Comparison of ENCODE assay signal across 8 cellular contexts in genomic region chr17:75828051-75828400, GRCh38. TPM values are rescaled to one million over a fixed set of nuclear protein-coding genes. Genes with fewer than 3 reads are reported as not detected.
A peak's percentile ranks its signal among the peaks of the same experiment; 100 is the strongest.
DNase-seq lines count a peak whose midpoint lies in the region; ATAC-seq and TF ChIP-seq lines count a peak whose summit lies in the region.

No MANE protein-coding gene starts in this region.

- WGBS in transverse colon (ENCODE audit: low coverage in 1 of 2), 2 donors: 69% methylated on average over 12 of the region's 12 CpGs; no CpG with 5 or more reads in 1 of the 2 donors

- H3K9me3 ChIP-seq in transverse colon: no peaks in the 10 kb centered on the region

- peak overlapping the region; percentile 55 to 86 (median 76) for H3K27ac ChIP-seq in transverse colon

- peak overlapping the region; percentile 18 for H3K4me3 Mint-ChIP-seq in activated naive CD4-positive, alpha-beta T cell treated with anti-CD3 and anti-CD28 coated beads, Interleukin-2, amount 10 ng/mL, durations not matched to agents 7 days and 5 days
- H3K4me3 Mint-ChIP-seq in activated naive CD8-positive, alpha-beta T cell treated with anti-CD3 and anti-CD28 coated beads, Interleukin-2, amount 50 U/mL, for 24 hours: no peak overlapping the region
- peak overlapping the region; percentile 52 for H3K4me3 Mint-ChIP-seq in mesothelial cell of epicardium

- no peaks in the 10 kb centered on the region for H3K27me3 Mint-ChIP-seq in activated naive CD4-positive, alpha-beta T cell treated with anti-CD3 and anti-CD28 coated beads, Interleukin-2, amount 10 ng/mL, durations not matched to agents 7 days and 5 days
- no peaks in the 10 kb centered on the region for H3K27me3 Mint-ChIP-seq in activated naive CD8-positive, alpha-beta T cell treated with anti-CD3 and anti-CD28 coated beads, Interleukin-2, amount 50 U/mL, for 24 hours
- no peaks in the 10 kb centered on the region for H3K27me3 Mint-ChIP-seq in mesothelial cell of epicardium (ENCODE audit: low read depth)

- no peak for TF ChIP-seq EP300 in transverse colon (IDR thresholded peaks at IDR 0.05; ENCODE audit: low read depth)

- peaks cover 0 to 6% (median 0%) of the 10 kb centered on the region in 4 donors for H3K36me3 ChIP-seq in transverse colon

- DNase-seq in activated naive CD4-positive, alpha-beta T cell treated with anti-CD3 and anti-CD28 coated beads, Interleukin-2, amount 10 ng/mL, durations not matched to agents 7 days and 5 days: no peak
- DNase-seq in activated naive CD4-positive, alpha-beta T cell (lab: John Stamatoyannopoulos, UW): no peak
- DNase-seq in activated naive CD8-positive, alpha-beta T cell treated with anti-CD3 and anti-CD28 coated beads, Interleukin-2, amount 50 U/mL, for 24 hours: no peak
- DNase-seq in mesothelial cell of epicardium (ENCODE audit: low spot score in 2 of 2, unreplicated experiment in 2 of 2): no peak
- no peak for DNase-seq in transverse colon
- no peak for DNase-seq in activated effector memory CD4-positive, alpha-beta T cell treated with anti-CD3 and anti-CD28 coated beads, Interleukin-2, amount 50 U/mL, for 16 hours
- no peak for DNase-seq in NCI-H1092 treated with DMSO at 0.1 percent for 48 hours (lab: John Stamatoyannopoulos, UW)

- H3K4me3 ChIP-seq in transverse colon: peak overlapping the region in 1 of 4 donors; percentile 32

- peak overlapping the region; percentile 90 for H3K27ac Mint-ChIP-seq in activated naive CD4-positive, alpha-beta T cell treated with anti-CD3 and anti-CD28 coated beads, Interleukin-2, amount 10 ng/mL, durations not matched to agents 7 days and 5 days
- H3K27ac Mint-ChIP-seq in activated naive CD8-positive, alpha-beta T cell treated with anti-CD3 and anti-CD28 coated beads, Interleukin-2, amount 50 U/mL, for 24 hours: peak overlapping the region; percentile 67
- peak overlapping the region; percentile 69 for H3K27ac Mint-ChIP-seq in mesothelial cell of epicardium

- intact Hi-C loops in transverse colon (cut with DNase I; ENCODE audit: low total_unique reads): loop anchor here (10.0 kb wide), 1 partner anchor 73 kb away; no protein-coding TSS in a partner anchor

- H3K9me3 Mint-ChIP-seq in activated naive CD4-positive, alpha-beta T cell treated with anti-CD3 and anti-CD28 coated beads, Interleukin-2, amount 10 ng/mL, durations not matched to agents 7 days and 5 days: no peaks in the 10 kb centered on the region
- H3K9me3 Mint-ChIP-seq in activated naive CD8-positive, alpha-beta T cell treated with anti-CD3 and anti-CD28 coated beads, Interleukin-2, amount 50 U/mL, for 24 hours: no peaks in the 10 kb centered on the region
- no peaks in the 10 kb centered on the region for H3K9me3 Mint-ChIP-seq in mesothelial cell of epicardium

- CTCF ChIA-PET in activated naive CD4-positive, alpha-beta T cell treated with anti-CD3 and anti-CD28 coated beads, Interleukin-2, amount 10 ng/mL, durations not matched to agents 7 days and 5 days (lab: Charles Lee): interaction anchor here (0.7 to 7.5 kb wide), 10 partner anchors 11 to 66 kb away, joined by 3 to 59 read pairs (median 9); partner anchors contain the start of genes GALK1 and UNC13D

- ATAC-seq in activated naive CD8-positive, alpha-beta T cell treated with anti-CD3 and anti-CD28 coated beads, Interleukin-2, amount 50 U/mL, for 24 hours: no peak
- ATAC-seq in GM19328 (IDR thresholded peaks at IDR 0.05; ENCODE audit: unreplicated experiment): no peak

- H3K27me3 ChIP-seq in transverse colon: no peaks in the 10 kb centered on the region

- H3K36me3 Mint-ChIP-seq in activated naive CD4-positive, alpha-beta T cell treated with anti-CD3 and anti-CD28 coated beads, Interleukin-2, amount 10 ng/mL, durations not matched to agents 7 days and 5 days: peaks cover 33% of the 10 kb centered on the region
- H3K36me3 Mint-ChIP-seq in activated naive CD8-positive, alpha-beta T cell treated with anti-CD3 and anti-CD28 coated beads, Interleukin-2, amount 50 U/mL, for 24 hours (ENCODE audit: low read depth): peaks cover 15% of the 10 kb centered on the region
- H3K36me3 Mint-ChIP-seq in mesothelial cell of epicardium: no peaks in the 10 kb centered on the region

- peaks cover 12 to 26% (median 15%) of the 10 kb centered on the region in 4 donors for H3K4me1 ChIP-seq in transverse colon

- peaks cover 33% of the 10 kb centered on the region for H3K4me1 Mint-ChIP-seq in activated naive CD4-positive, alpha-beta T cell treated with anti-CD3 and anti-CD28 coated beads, Interleukin-2, amount 10 ng/mL, durations not matched to agents 7 days and 5 days
- peaks cover 20% of the 10 kb centered on the region for H3K4me1 Mint-ChIP-seq in activated naive CD8-positive, alpha-beta T cell treated with anti-CD3 and anti-CD28 coated beads, Interleukin-2, amount 50 U/mL, for 24 hours
- H3K4me1 Mint-ChIP-seq in mesothelial cell of epicardium: peaks cover 23% of the 10 kb centered on the region

- TF ChIP-seq CTCF in mesothelial cell of epicardium (IDR thresholded peaks at IDR 0.05; ENCODE audit: unreplicated experiment): no peak
- no peak for TF ChIP-seq CTCF in transverse colon (IDR thresholded peaks at IDR 0.05)

- in situ Hi-C loops in transverse colon (cut with MboI; ENCODE audit: low pct_ligation_motif_present in 1 of 4, low pct_unique_long_range_greater_than_20kb in 1 of 4, low sequenced_read_pairs in 3 of 4): no loop called here

- no peak for TF ChIP-seq POLR2A in transverse colon (IDR thresholded peaks at IDR 0.05)

RNA-seq across cellular contexts. Expression of gene UNC13D, which starts 16.2 kb away (rescaled TPM):
- 6.0 to 7.7 TPM (median 6.8 TPM) in 3 replicates for total RNA-seq in mesothelial cell of epicardium
- 10 to 100 TPM in 3 of 4 donors, 1 to 10 TPM in 1; 3.0 to 48.3 (median 16.2) TPM for total RNA-seq in transverse colon

RNA-seq across cellular contexts. Expression of gene WBP2, which starts 27.1 kb away (rescaled TPM):
- total RNA-seq in mesothelial cell of epicardium (42.3 to 46.0 TPM (median 45.8 TPM) in 3 replicates), transverse colon (10 to 100 TPM; 27.7 to 75.1 (median 56.8) TPM)

RNA-seq across cellular contexts. Expression of gene UNK, which starts 43.4 kb away (rescaled TPM):
- total RNA-seq in mesothelial cell of epicardium: 63.4 to 66.4 TPM (median 65.4 TPM) in 3 replicates
- total RNA-seq in transverse colon: 10 to 100 TPM; 24.0 to 99.1 (median 63.1) TPM

RNA-seq across cellular contexts. Expression of gene TRIM47, which starts 50.4 kb away (rescaled TPM):
- 2.8 to 3.1 TPM (median 2.9 TPM) in 3 replicates for total RNA-seq in mesothelial cell of epicardium
- total RNA-seq in transverse colon: 100 to 1,000 TPM in 1 of 4 donors, 10 to 100 TPM in 3; 38.6 to 118 (median 41.0) TPM
